8 cellular contexts compared by ENCODE assay signal in genomic region chr14:69354383-69355154, GRCh38. TPM values are rescaled to one million over a fixed set of nuclear protein-coding genes. Genes with fewer than 3 reads are reported as not detected.
DNase-seq lines count a peak whose midpoint lies in the region; ATAC-seq and TF ChIP-seq lines count a peak whose summit lies in the region.

No MANE protein-coding gene starts in this region.

- DNase-seq in GM13976 (ENCODE audit: low spot score), result peak; percentile 91
- peak; percentile 20 for DNase-seq in NCI-H2171 treated with DMSO at 0.1 percent for 48 hours (lab: John Stamatoyannopoulos, UW)
- DNase-seq in activated gamma-delta T cell treated with anti-CD3 and anti-CD28 coated beads, Interleukin-2, amount 50 U/mL, for 16 hours (ENCODE audit: low read depth), result peak; percentile 31
- no peak for DNase-seq in neuronal stem cell (ENCODE audit: low spot score)
- DNase-seq in NCI-H82 (lab: John Stamatoyannopoulos, UW), result no peak
- DNase-seq in SW 1271 (lab: John Stamatoyannopoulos, UW), result no peak
- no peak for DNase-seq in NCI-H226

- peak overlapping the region in 1 of 2 donors; percentile 9 for H3K4me3 ChIP-seq in neuronal stem cell (ENCODE audit: low read length in 2 of 2)

- no peak for TF ChIP-seq CTCF in GM13976 (IDR thresholded peaks at IDR 0.05; ENCODE audit: borderline replicate concordance, control extremely low read depth, extremely low read depth, insufficient read depth, missing control alignments)

- peak overlapping the region; percentile 48 for H3K23ac ChIP-seq in neuronal stem cell (ENCODE audit: low read depth, low read length, poor library complexity)

- in situ Hi-C loops in GM13976 (cut with MboI; ENCODE audit: low sequenced_read_pairs, unreplicated experiment), result no loop called here

- peak; percentile 79 for ATAC-seq in GM21737 (IDR thresholded peaks at IDR 0.05; ENCODE audit: unreplicated experiment)

- H3K27me3 ChIP-seq in neuronal stem cell (ENCODE audit: control insufficient read depth in 3 of 3, insufficient read depth in 3 of 3, low read depth in 1 of 3, low read length in 3 of 3), result no peaks in the 10 kb centered on the region

- H3K36me3 ChIP-seq in neuronal stem cell (replicated peaks in 1 of 2; ENCODE audit: control insufficient read depth in 2 of 2, insufficient read depth in 2 of 2, low read length in 2 of 2), result peaks cover 0 to 17% of the 10 kb centered on the region in 2 donors

- no peak overlapping the region for H2BK15ac ChIP-seq in neuronal stem cell (ENCODE audit: low read length)

- no peak overlapping the region for H2AFZ ChIP-seq in neuronal stem cell (ENCODE audit: low read length)

- peak overlapping the region; percentile 48 for H2AK5ac ChIP-seq in neuronal stem cell (ENCODE audit: low read depth, low read length)

- H3K18ac ChIP-seq in neuronal stem cell (ENCODE audit: low read length), result no peak overlapping the region

- no peak overlapping the region for H3K4me2 ChIP-seq in neuronal stem cell (ENCODE audit: insufficient read depth, low read length, poor library complexity, severe bottlenecking)

- no peak overlapping the region for H4K8ac ChIP-seq in neuronal stem cell (ENCODE audit: low read depth, low read length)

- H3K9me3 ChIP-seq in neuronal stem cell (replicated peaks in 1 of 2; ENCODE audit: control insufficient read depth in 2 of 2, insufficient read depth in 1 of 2, low read depth in 1 of 2, low read length in 2 of 2), result no peaks in the 10 kb centered on the region

- no peak overlapping the region for H3K27ac ChIP-seq in neuronal stem cell (replicated peaks; ENCODE audit: low read length)

- no peak overlapping the region for H3K14ac ChIP-seq in neuronal stem cell (ENCODE audit: low read length)

- no peak overlapping the region for H2BK5ac ChIP-seq in neuronal stem cell (ENCODE audit: low read length)

- H4K91ac ChIP-seq in neuronal stem cell (ENCODE audit: low read depth, low read length, poor library complexity), result no peak overlapping the region

- no peak overlapping the region for H3K9ac ChIP-seq in neuronal stem cell (ENCODE audit: low read depth, low read length, poor library complexity)

- H3K4me1 ChIP-seq in neuronal stem cell (ENCODE audit: control insufficient read depth in 2 of 2, insufficient read depth in 1 of 2, low read depth in 1 of 2, low read length in 2 of 2), result peaks cover 2 to 8% of the 10 kb centered on the region in 2 donors

- WGBS in neuronal stem cell (ENCODE audit: extremely low coverage in 2 of 2, insufficient read length in 2 of 2, insufficient replicate concordance in 1 of 2), 2 donors, result no CpG with 5 or more reads among the region's 11 CpGs

- no peak overlapping the region for H3K4ac ChIP-seq in neuronal stem cell (ENCODE audit: low read length)

- H3K79me1 ChIP-seq in neuronal stem cell (ENCODE audit: low read depth, low read length), result peaks cover 2% of the 10 kb centered on the region

- H2BK120ac ChIP-seq in neuronal stem cell (ENCODE audit: low read depth, low read length), result no peak overlapping the region

- no peak overlapping the region for H2BK12ac ChIP-seq in neuronal stem cell (ENCODE audit: low read length)

RNA-seq across cellular contexts. Expression of gene ERH, which starts 43.5 kb away (rescaled TPM):
- polyA plus RNA-seq in neuronal stem cell (2013, experiment 1 of 2), result 316 TPM
- 325 TPM for polyA plus RNA-seq in neuronal stem cell (2013, experiment 2 of 2)

RNA-seq across cellular contexts. Expression of gene SLC39A9, which starts 43.9 kb away (rescaled TPM):
- polyA plus RNA-seq in neuronal stem cell (2013, experiment 1 of 2), result 28.3 TPM
- 27.9 TPM for polyA plus RNA-seq in neuronal stem cell (2013, experiment 2 of 2)

Comparison
In these comparisons a context has a peak if more than half of its experiments do, and no peak if none do; other contexts are left out.
1. DNase-seq: peak in GM13976 (single experiment), NCI-H2171 treated with DMSO at 0.1 percent for 48 hours (single experiment) and activated gamma-delta T cell treated with anti-CD3 and anti-CD28 coated beads, Interleukin-2, amount 50 U/mL, for 16 hours (single experiment); none in neuronal stem cell (single experiment), NCI-H82 (single experiment), SW 1271 (0 of 2) and NCI-H226 (single experiment).